Comparison of ENCODE assay signal across 14 cellular contexts in the genomic region with DNA sequence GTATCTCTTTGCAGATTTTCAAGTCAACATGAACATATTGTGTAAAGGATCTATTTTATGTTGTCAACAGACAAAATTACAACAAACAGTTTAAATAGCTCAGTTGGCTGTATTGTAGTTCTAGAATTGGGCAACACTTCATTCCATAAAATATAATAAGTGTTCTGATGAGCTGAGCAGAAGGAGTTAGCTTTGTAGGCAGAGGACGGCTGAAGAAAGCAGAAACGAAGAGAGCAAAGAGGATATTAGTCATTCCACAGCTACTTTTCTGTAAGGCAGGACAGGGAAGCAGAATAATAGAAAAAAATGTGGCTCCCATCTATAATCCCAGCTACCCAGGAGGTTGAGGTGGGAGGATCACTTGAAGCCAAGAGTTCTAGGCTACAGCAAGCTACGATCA. TPM values are rescaled to one million over a fixed set of nuclear protein-coding genes. Genes with fewer than 3 reads are reported as not detected.
DNase-seq lines count a peak whose midpoint lies in the region; ATAC-seq and TF ChIP-seq lines count a peak whose summit lies in the region.
"Had no signal": no experiment of that assay in that cellular context is flagged by ENCODE, and none has a peak within 500 bp of the region (broad histone marks: within the 10 kb centered on the region; RNA-seq: fewer than 3 reads in every experiment).

No MANE protein-coding gene starts in this region.

- no peak for TF ChIP-seq CTCF in HL-60 (IDR thresholded peaks at IDR 0.05; ENCODE audit: insufficient read depth, low read length)
- no peak for TF ChIP-seq CTCF in left lung (IDR thresholded peaks at IDR 0.05)

- H3K4me3 ChIP-seq in HL-60 (replicated peaks; ENCODE audit: insufficient read depth, low read length): no peak overlapping the region
- no peak overlapping the region for H3K4me3 ChIP-seq in left lung
- H3K4me3 ChIP-seq: SJCRH30 had no signal

- DNase-seq in AG20443 (ENCODE audit: low spot score) (peak; percentile 32), HL-60 (ENCODE audit: low read depth in 1 of 2, low spot score in 1 of 2) (peak in 1 of 2 experiments; percentile 16), amniotic epithelial cell (ENCODE audit: low read depth) (peak; percentile 65), left lung (no peak), midbrain (lab: John Stamatoyannopoulos, UW) (no peak), islet precursor cell (no peak), NCI-H146 treated with DMSO at 0.1 percent for 48 hours (lab: John Stamatoyannopoulos, UW; ENCODE audit: unreplicated experiment) (no peak), nucleus accumbens (lab: John Stamatoyannopoulos, UW) (no peak)
- DNase-seq: activated T-cell treated with anti-CD3 and anti-CD28 coated beads, Interleukin-2, amount 50 U/mL, for 24 hours; GF-D8; NCI-H1417; SJCRH30; stimulated activated CD4-positive, alpha-beta T cell treated with anti-CD3 and anti-CD28 coated beads, Interleukin-4, amount 100 ng/mL, for 24 hours; stimulated activated naive CD8-positive, alpha-beta T cell treated with anti-CD3 and anti-CD28 coated beads, Interleukin-15, Interleukin-2, amounts not matched to agents 100 U/mL and 50 U/mL, for 24 hours had no signal

- peaks cover 7 to 42% of the 10 kb centered on the region in 2 donors for H3K4me1 ChIP-seq in left lung
- H3K4me1 ChIP-seq: SJCRH30 had no signal

- no peaks in the 10 kb centered on the region for H3K36me3 ChIP-seq in left lung
- H3K36me3 ChIP-seq: SJCRH30 had no signal

- ATAC-seq in left lung: peak; percentile 66
- ATAC-seq: stimulated activated naive CD8-positive, alpha-beta T cell treated with anti-CD3 and anti-CD28 coated beads, Interleukin-15, Interleukin-2, amounts not matched to agents 100 U/mL and 50 U/mL, for 24 hours had no signal

- no peaks in the 10 kb centered on the region for H3K9me3 ChIP-seq in left lung
- H3K9me3 ChIP-seq: SJCRH30 had no signal

- H3K27me3 ChIP-seq in HL-60 (ENCODE audit: insufficient read depth, poor library complexity, severe bottlenecking) (no peaks in the 10 kb centered on the region), left lung (no peaks in the 10 kb centered on the region)
- H3K27me3 ChIP-seq: SJCRH30 had no signal

- intact Hi-C loops in left lung (cut with DNase I): no loop called here

- peak overlapping the region; percentile 2; the same call in 1 of the 2 replicates for H3K27ac ChIP-seq in HL-60 (replicated peaks)
- H3K27ac ChIP-seq in left lung: peak overlapping the region; percentile 46 to 90
- H3K27ac ChIP-seq: SJCRH30 had no signal

RNA-seq across cellular contexts. Expression of a gene that starts 20.2 kb away (rescaled TPM):
- 100 to 1,000 TPM in 1 of 2 donors, 10 to 100 TPM in 1; 74.3 to 134 TPM for total RNA-seq in left lung

Comparison
In these comparisons a context has a peak if more than half of its experiments do, and no peak if none do; other contexts are left out.
1. DNase-seq: peak in AG20443 (single experiment) and amniotic epithelial cell (single experiment); none in left lung (0 of 2), midbrain (single experiment), islet precursor cell (single experiment), NCI-H146 treated with DMSO at 0.1 percent for 48 hours (single experiment) and nucleus accumbens (0 of 56).